In genomic region chr20:58307270-58307669, GRCh38 we compare ENCODE assay signal across 12 cellular contexts. TPM values are rescaled to one million over a fixed set of nuclear protein-coding genes. Genes with fewer than 3 reads are reported as not detected.
A peak's percentile ranks its signal among the peaks of the same experiment; 100 is the strongest.
DNase-seq lines count a peak whose midpoint lies in the region; ATAC-seq and TF ChIP-seq lines count a peak whose summit lies in the region.
"Had no signal": no experiment of that assay in that cellular context is flagged by ENCODE, and none has a peak within 500 bp of the region (broad histone marks: within the 10 kb centered on the region; RNA-seq: fewer than 3 reads in every experiment).

No MANE protein-coding gene starts in this region.

- H2AFZ ChIP-seq in SK-N-SH (ENCODE audit: low read depth), result no peak overlapping the region
- peak overlapping the region; percentile 82 for H2AFZ ChIP-seq in OCI-LY3 (ENCODE audit: low read depth, low read length)

- TF ChIP-seq CTCF in SK-N-SH (IDR thresholded peaks at IDR 0.05) (no peak), OCI-LY3 (IDR thresholded peaks at IDR 0.05; ENCODE audit: low read depth, low read length) (no peak), coronary artery (IDR thresholded peaks at IDR 0.05) (no peak)

- H3K27ac ChIP-seq in SK-N-SH (ENCODE audit: low read depth in 2 of 2, low read length in 1 of 2) (peak overlapping the region in 1 of 2 experiments; percentile 38; a peak in 2 of 4 replicates), OCI-LY3 (ENCODE audit: low read length) (peak overlapping the region; percentile 36), coronary artery (peak overlapping the region in 1 of 2 donors; percentile 52)
- H3K27ac ChIP-seq: 22Rv1, SK-N-MC had no signal

- POLR2A ChIA-PET in SK-N-SH (lab: Yijun Ruan, JAX), result no interaction called here

- ATAC-seq in SK-N-SH treated with all-trans-retinoic acid at 6 μM for 48 hours (no peak), esophagus mucosa (no peak)

- peaks cover 86% of the 10 kb centered on the region for H3K79me2 ChIP-seq in SK-N-SH (ENCODE audit: insufficient read depth)
- peaks cover 17% of the 10 kb centered on the region for H3K79me2 ChIP-seq in OCI-LY3 (ENCODE audit: low read length)

- H3K4me2 ChIP-seq in SK-N-SH (peak overlapping the region; percentile 0; the same call in 1 of the 2 replicates), OCI-LY3 (ENCODE audit: low read length) (peak overlapping the region; percentile 64), skeletal muscle satellite cell (ENCODE audit: low read length) (peak overlapping the region; percentile 1)

- no peak for DNase-seq in SK-N-SH
- DNase-seq in coronary artery (ENCODE audit: low spot score), result no peak
- no peak for DNase-seq in D341Med (ENCODE audit: low spot score)
- DNase-seq in SIG-M5 treated with dmso at 0.1 percent for 504 hours (lab: John Stamatoyannopoulos, UW; ENCODE audit: unreplicated experiment), result no peak
- DNase-seq: DMS79 treated with DMSO at 0.1 percent for 48 hours, NCI-H524 had no signal

- H3K9ac ChIP-seq in SK-N-SH (no peak overlapping the region), OCI-LY3 (ENCODE audit: low read length) (peak overlapping the region; percentile 1; the same call in 1 of the 2 replicates), skeletal muscle satellite cell (ENCODE audit: low read depth, low read length) (peak overlapping the region; percentile 17)

- TF ChIP-seq EP300 in SK-N-SH (IDR thresholded peaks at IDR 0.05; ENCODE audit: borderline replicate concordance in 1 of 2, low read depth in 1 of 2, low read length in 1 of 2), result no peak

- H3F3A ChIP-seq in SK-N-SH (replicated peaks; ENCODE audit: insufficient read depth), result peaks cover 4% of the 10 kb centered on the region

- H3K4me1 ChIP-seq in SK-N-SH (ENCODE audit: control insufficient read depth in 1 of 2, insufficient read depth in 2 of 2, low read depth in 1 of 2, low read length in 1 of 2), result peaks cover 4 to 7% of the 10 kb centered on the region in 2 experiments; a peak in 3 of 4 replicates
- H3K4me1 ChIP-seq in OCI-LY3 (ENCODE audit: low read length), result peaks cover 25% of the 10 kb centered on the region
- peaks cover 26% of the 10 kb centered on the region for H3K4me1 ChIP-seq in skeletal muscle satellite cell (ENCODE audit: control insufficient read depth, insufficient read depth, low read length)

- no peaks in the 10 kb centered on the region for H3K27me3 ChIP-seq in SK-N-SH (ENCODE audit: insufficient read depth)
- no peaks in the 10 kb centered on the region for H3K27me3 ChIP-seq in OCI-LY3 (ENCODE audit: low read depth, low read length)
- no peaks in the 10 kb centered on the region for H3K27me3 ChIP-seq in skeletal muscle satellite cell (ENCODE audit: control insufficient read depth, insufficient read depth, low read length)

- H3K9me3 ChIP-seq in SK-N-SH (no peaks in the 10 kb centered on the region), OCI-LY3 (ENCODE audit: insufficient read depth, low read length) (no peaks in the 10 kb centered on the region), skeletal muscle satellite cell (replicated peaks; ENCODE audit: low read length) (no peaks in the 10 kb centered on the region)

- no peak for TF ChIP-seq RAD21 in SK-N-SH (IDR thresholded peaks at IDR 0.05; ENCODE audit: low read length)

- CTCF ChIA-PET in SK-N-SH (lab: Yijun Ruan, JAX), result no interaction called here

- H4K20me1 ChIP-seq in SK-N-SH (ENCODE audit: insufficient read depth), result no peaks in the 10 kb centered on the region
- no peaks in the 10 kb centered on the region for H4K20me1 ChIP-seq in OCI-LY3 (ENCODE audit: insufficient read depth, low read length)

- WGBS in SK-N-SH (ENCODE audit: low lambda C conversion rate), result 95% methylated on average over 7 of the region's 7 CpGs

- H3K4me3 ChIP-seq in SK-N-SH (ENCODE audit: low read depth in 2 of 2, low read length in 1 of 2) (no peak overlapping the region), OCI-LY3 (ENCODE audit: low read length) (peak overlapping the region; percentile 51), coronary artery (peak overlapping the region; percentile 7), skeletal muscle satellite cell (ENCODE audit: low read length) (peak overlapping the region; percentile 7)
- H3K4me3 ChIP-seq: SK-N-MC had no signal

- H3K36me3 ChIP-seq in SK-N-SH (replicated peaks in 1 of 2; ENCODE audit: control insufficient read depth in 1 of 2, insufficient read depth in 2 of 2, low read length in 1 of 2) (peaks cover 13 to 18% of the 10 kb centered on the region in 2 experiments), OCI-LY3 (replicated peaks; ENCODE audit: low read depth, low read length) (peaks cover 6% of the 10 kb centered on the region), skeletal muscle satellite cell (ENCODE audit: insufficient read depth, low read length) (peaks cover 8% of the 10 kb centered on the region)

- H3K9me2 ChIP-seq in SK-N-SH, result no peaks in the 10 kb centered on the region

TF ChIP-seq in SK-N-SH, 30 proteins besides CTCF, POLR2A, EP300 and RAD21 (continues in another document):
- TF ChIP-seq YY1 (IDR thresholded peaks at IDR 0.05; ENCODE audit: low read depth) (no peak), USF1 (IDR thresholded peaks at IDR 0.05; ENCODE audit: borderline replicate concordance, low read depth) (no peak), GABPA (IDR thresholded peaks at IDR 0.05; ENCODE audit: low read depth) (no peak), SIN3A (IDR thresholded peaks at IDR 0.05; ENCODE audit: borderline replicate concordance, low read depth, low read length) (no peak), GATA2 (CRISPR knock-in tag; IDR thresholded peaks at IDR 0.05) (no peak), TEAD4 (IDR thresholded peaks at IDR 0.05; ENCODE audit: borderline replicate concordance, insufficient read depth) (no peak), RCOR1 (IDR thresholded peaks at IDR 0.05; ENCODE audit: low read length) (no peak), USF2 (IDR thresholded peaks at IDR 0.05; ENCODE audit: borderline replicate concordance, low read depth, low read length) (no peak), RFX5 (IDR thresholded peaks at IDR 0.05; ENCODE audit: low read length) (no peak), POLR2AphosphoS5 (IDR thresholded peaks at IDR 0.05; ENCODE audit: low read depth, low read length) (no peak), MAX (IDR thresholded peaks at IDR 0.05; ENCODE audit: low read depth) (no peak)

TF ChIP-seq in SK-N-SH treated with all-trans-retinoic acid at 6 μM for 48 hours, 23 proteins besides CTCF, POLR2A, EP300 and RAD21:
- TF ChIP-seq CSDC2 (CRISPR knock-in tag; IDR thresholded peaks at IDR 0.05), result no peak
TF ChIP-seq in SK-N-SH treated with all-trans-retinoic acid at 6 μM for 48 hours: peak in this region for 0.

RNA-seq across cellular contexts. Expression of gene RAB22A, which starts 2.2 kb away (rescaled TPM):
- 10.7 and 12.7 TPM in 2 replicates for polyA plus RNA-seq in SK-N-SH (2012; rRNA removed)
- 13.3 and 15.3 TPM in 2 replicates for polyA plus RNA-seq in SK-N-SH (2012; cell fraction: cytosol; rRNA removed)
- polyA plus RNA-seq in SK-N-SH (2012; cell fraction: nucleus; rRNA removed), result 10.0 and 17.3 TPM in 2 replicates
- total RNA-seq in skeletal muscle satellite cell (2012; rRNA removed), result 13.2 and 15.1 TPM in 2 replicates
- total RNA-seq in esophagus mucosa, result 24.7 TPM

Comparison
In these comparisons a context has a peak if more than half of its experiments do, and no peak if none do; other contexts are left out.
1. H3K4me2 ChIP-seq: peak in every context shown above with its lines; median percentile 64 in OCI-LY3; 1 in skeletal muscle satellite cell; 0 in SK-N-SH.
2. H3K4me3 ChIP-seq: peak in OCI-LY3 (single experiment), coronary artery (single experiment) and skeletal muscle satellite cell (single experiment); none in SK-N-SH (0 of 2).